In genomic region chr17:49763735-49764558, GRCh38 we compare ENCODE assay signal across 1 cellular context.
TF ChIP-seq lines count a peak whose summit lies in the region.

Gene FAM117A, minus strand, starts transcription at chr17:49764131. Its CDS starts 44 bp downstream, at chr17:49764087.

TF ChIP-seq in HepG2, 621 proteins besides CTCF, POLR2A, EP300 and RAD21 (continued from another document and continues in another):
- TF ChIP-seq TFDP1 (CRISPR knock-in tag; IDR thresholded peaks at IDR 0.05; ENCODE audit: borderline replicate concordance) (no peak), ZNF496 (CRISPR knock-in tag; IDR thresholded peaks at IDR 0.05; ENCODE audit: insufficient replicate concordance) (no peak), POGK (CRISPR knock-in tag; conservative IDR thresholded peaks at IDR 0.05) (0 out of 2 replicates have a peak, but pooled peaks have one; percentile 28), CENPBD1 (CRISPR knock-in tag; IDR thresholded peaks at IDR 0.05; ENCODE audit: borderline replicate concordance, low read depth) (no peak), BHLHE40 (IDR thresholded peaks at IDR 0.05; ENCODE audit: low read length) (no peak; the same call in 1 of the 2 replicates), ZZZ3 (CRISPR knock-in tag; IDR thresholded peaks at IDR 0.05; ENCODE audit: borderline replicate concordance) (no peak), SETDB1 (CRISPR knock-in tag; IDR thresholded peaks at IDR 0.05; ENCODE audit: borderline replicate concordance) (no peak), ZNF225 (CRISPR knock-in tag; IDR thresholded peaks at IDR 0.05) (no peak), MYC (CRISPR knock-in tag; IDR thresholded peaks at IDR 0.05; ENCODE audit: borderline replicate concordance) (peak; percentile 33; the same call in 1 of the 2 replicates), GTF3A (CRISPR knock-in tag; conservative IDR thresholded peaks at IDR 0.05) (no peak), ZFP41 (CRISPR knock-in tag; IDR thresholded peaks at IDR 0.05; ENCODE audit: borderline replicate concordance) (no peak), BRF2 (CRISPR knock-in tag; IDR thresholded peaks at IDR 0.05) (no peak), ZNF646 (CRISPR knock-in tag; IDR thresholded peaks at IDR 0.05) (no peak), HNRNPLL (IDR thresholded peaks at IDR 0.05; ENCODE audit: low read depth, low read length, poor library complexity, severe bottlenecking) (no peak), ZNF672 (CRISPR knock-in tag; IDR thresholded peaks at IDR 0.05) (no peak), FLYWCH1 (CRISPR knock-in tag; IDR thresholded peaks at IDR 0.05) (no peak), GTF2F1 (IDR thresholded peaks at IDR 0.05; ENCODE audit: low read length) (peak; percentile 95), ZNF34 (CRISPR knock-in tag; IDR thresholded peaks at IDR 0.05; ENCODE audit: borderline replicate concordance) (no peak), ZBTB46 (CRISPR knock-in tag; IDR thresholded peaks at IDR 0.05; ENCODE audit: borderline replicate concordance) (no peak), FOXO1 (CRISPR knock-in tag; IDR thresholded peaks at IDR 0.05) (peak; percentile 33; the same call in 1 of the 2 replicates), ZNF160 (CRISPR knock-in tag; IDR thresholded peaks at IDR 0.05) (no peak), DNMT1 (CRISPR knock-in tag; IDR thresholded peaks at IDR 0.05) (no peak), YEATS2 (CRISPR knock-in tag; IDR thresholded peaks at IDR 0.05; ENCODE audit: borderline replicate concordance) (peak; percentile 28; the same call in 1 of the 2 replicates), U2AF2 (IDR thresholded peaks at IDR 0.05; ENCODE audit: low read depth, low read length) (no peak), ZNF512B (CRISPR knock-in tag; IDR thresholded peaks at IDR 0.05; ENCODE audit: borderline replicate concordance) (no peak), ZBTB49 (CRISPR knock-in tag; IDR thresholded peaks at IDR 0.05; ENCODE audit: borderline replicate concordance) (no peak), GABPB1 (CRISPR knock-in tag; IDR thresholded peaks at IDR 0.05) (peak; percentile 31), ZNF704 (CRISPR knock-in tag; IDR thresholded peaks at IDR 0.05; ENCODE audit: borderline replicate concordance) (no peak), ZNF761 (CRISPR knock-in tag; conservative IDR thresholded peaks at IDR 0.05) (no peak), ZFP36L2 (CRISPR knock-in tag; IDR thresholded peaks at IDR 0.05) (no peak), ZNF720 (CRISPR knock-in tag; IDR thresholded peaks at IDR 0.05) (no peak), ATF7 (IDR thresholded peaks at IDR 0.05) (no peak), ATF7 (CRISPR knock-in tag; IDR thresholded peaks at IDR 0.05) (no peak), ZNF468 (CRISPR knock-in tag; IDR thresholded peaks at IDR 0.05) (no peak), ZNF235 (CRISPR knock-in tag; IDR thresholded peaks at IDR 0.05; ENCODE audit: borderline replicate concordance) (no peak), ZFP82 (CRISPR knock-in tag; IDR thresholded peaks at IDR 0.05; ENCODE audit: borderline replicate concordance) (no peak), SRSF9 (IDR thresholded peaks at IDR 0.05; ENCODE audit: borderline replicate concordance, insufficient read depth, low read depth, low read length, poor library complexity, severe bottlenecking) (no peak), CEBPG (CRISPR knock-in tag; IDR thresholded peaks at IDR 0.05) (no peak), MAZ (IDR thresholded peaks at IDR 0.05; ENCODE audit: borderline replicate concordance, low read depth, low read length) (peak; percentile 85; the same call in 1 of the 2 replicates), MAZ (CRISPR knock-in tag; IDR thresholded peaks at IDR 0.05; ENCODE audit: low read depth) (no peak), ELF3 (CRISPR knock-in tag; IDR thresholded peaks at IDR 0.05) (no peak), ZNF768 (CRISPR knock-in tag; IDR thresholded peaks at IDR 0.05) (0 out of 2 replicates have a peak, but pooled peaks have one; percentile 7)
